ENCODE assay signal across 1 cellular context in the genomic region with DNA sequence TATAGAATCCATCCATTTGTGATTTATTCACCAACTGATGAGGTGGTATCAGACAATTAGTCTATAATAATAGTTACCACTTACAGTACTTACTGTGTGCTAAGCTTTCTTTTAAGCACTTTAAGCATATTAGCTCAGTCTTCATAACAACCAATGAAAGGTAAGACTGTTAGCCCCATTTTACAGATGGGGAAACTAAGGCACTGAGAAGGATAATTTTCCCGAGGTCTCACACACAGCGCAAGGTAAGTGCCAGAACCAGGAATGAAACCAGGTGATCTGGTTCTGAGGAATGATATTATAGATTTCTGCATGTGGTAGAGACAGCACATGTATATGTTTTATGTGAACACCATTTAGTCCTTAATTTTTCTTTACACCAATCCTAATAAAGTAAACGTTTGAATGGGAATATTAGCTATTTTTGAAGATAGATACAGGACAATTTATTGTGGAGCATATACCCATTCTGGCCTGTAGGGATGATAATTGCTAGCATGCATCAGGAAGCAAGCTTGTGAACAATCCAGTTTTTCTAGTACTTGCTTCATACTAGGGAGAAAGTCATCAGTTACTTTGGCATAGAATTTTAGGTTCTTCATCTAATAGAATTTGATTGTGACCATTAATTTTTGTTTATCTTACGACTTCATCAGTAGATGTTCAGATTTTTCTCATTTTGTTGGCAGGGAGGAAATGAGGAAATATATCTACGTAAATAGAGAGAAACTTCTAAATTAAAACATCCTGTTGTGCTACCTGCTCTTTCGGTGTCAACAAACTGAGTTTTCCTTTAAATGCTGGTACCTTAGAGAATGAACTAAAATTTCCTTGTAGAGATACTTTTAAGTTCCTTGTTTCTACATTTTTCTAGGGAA.
TF ChIP-seq lines count a peak whose summit lies in the region.

No MANE protein-coding gene starts in this region.

TF ChIP-seq in SK-N-SH treated with all-trans-retinoic acid at 6 μM for 48 hours, 23 proteins besides CTCF, POLR2A, EP300 and RAD21 (continued from another document):
- TF ChIP-seq, protein P1, sequence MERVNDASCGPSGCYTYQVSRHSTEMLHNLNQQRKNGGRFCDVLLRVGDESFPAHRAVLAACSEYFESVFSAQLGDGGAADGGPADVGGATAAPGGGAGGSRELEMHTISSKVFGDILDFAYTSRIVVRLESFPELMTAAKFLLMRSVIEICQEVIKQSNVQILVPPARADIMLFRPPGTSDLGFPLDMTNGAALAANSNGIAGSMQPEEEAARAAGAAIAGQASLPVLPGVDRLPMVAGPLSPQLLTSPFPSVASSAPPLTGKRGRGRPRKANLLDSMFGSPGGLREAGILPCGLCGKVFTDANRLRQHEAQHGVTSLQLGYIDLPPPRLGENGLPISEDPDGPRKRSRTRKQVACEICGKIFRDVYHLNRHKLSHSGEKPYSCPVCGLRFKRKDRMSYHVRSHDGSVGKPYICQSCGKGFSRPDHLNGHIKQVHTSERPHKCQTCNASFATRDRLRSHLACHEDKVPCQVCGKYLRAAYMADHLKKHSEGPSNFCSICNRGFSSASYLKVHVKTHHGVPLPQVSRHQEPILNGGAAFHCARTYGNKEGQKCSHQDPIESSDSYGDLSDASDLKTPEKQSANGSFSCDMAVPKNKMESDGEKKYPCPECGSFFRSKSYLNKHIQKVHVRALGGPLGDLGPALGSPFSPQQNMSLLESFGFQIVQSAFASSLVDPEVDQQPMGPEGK (CRISPR knock-in tag; IDR thresholded peaks at IDR 0.05; ENCODE audit: borderline replicate concordance) = no peak
- no peak for TF ChIP-seq TOX (CRISPR knock-in tag; IDR thresholded peaks at IDR 0.05; ENCODE audit: borderline replicate concordance)
- no peak for TF ChIP-seq TCF4 (CRISPR knock-in tag; IDR thresholded peaks at IDR 0.05; ENCODE audit: borderline replicate concordance)
- TF ChIP-seq PPARA (CRISPR knock-in tag; IDR thresholded peaks at IDR 0.05; ENCODE audit: borderline replicate concordance) = no peak
- no peak for TF ChIP-seq ZFP3 (CRISPR knock-in tag; IDR thresholded peaks at IDR 0.05)
- TF ChIP-seq, protein P2, sequence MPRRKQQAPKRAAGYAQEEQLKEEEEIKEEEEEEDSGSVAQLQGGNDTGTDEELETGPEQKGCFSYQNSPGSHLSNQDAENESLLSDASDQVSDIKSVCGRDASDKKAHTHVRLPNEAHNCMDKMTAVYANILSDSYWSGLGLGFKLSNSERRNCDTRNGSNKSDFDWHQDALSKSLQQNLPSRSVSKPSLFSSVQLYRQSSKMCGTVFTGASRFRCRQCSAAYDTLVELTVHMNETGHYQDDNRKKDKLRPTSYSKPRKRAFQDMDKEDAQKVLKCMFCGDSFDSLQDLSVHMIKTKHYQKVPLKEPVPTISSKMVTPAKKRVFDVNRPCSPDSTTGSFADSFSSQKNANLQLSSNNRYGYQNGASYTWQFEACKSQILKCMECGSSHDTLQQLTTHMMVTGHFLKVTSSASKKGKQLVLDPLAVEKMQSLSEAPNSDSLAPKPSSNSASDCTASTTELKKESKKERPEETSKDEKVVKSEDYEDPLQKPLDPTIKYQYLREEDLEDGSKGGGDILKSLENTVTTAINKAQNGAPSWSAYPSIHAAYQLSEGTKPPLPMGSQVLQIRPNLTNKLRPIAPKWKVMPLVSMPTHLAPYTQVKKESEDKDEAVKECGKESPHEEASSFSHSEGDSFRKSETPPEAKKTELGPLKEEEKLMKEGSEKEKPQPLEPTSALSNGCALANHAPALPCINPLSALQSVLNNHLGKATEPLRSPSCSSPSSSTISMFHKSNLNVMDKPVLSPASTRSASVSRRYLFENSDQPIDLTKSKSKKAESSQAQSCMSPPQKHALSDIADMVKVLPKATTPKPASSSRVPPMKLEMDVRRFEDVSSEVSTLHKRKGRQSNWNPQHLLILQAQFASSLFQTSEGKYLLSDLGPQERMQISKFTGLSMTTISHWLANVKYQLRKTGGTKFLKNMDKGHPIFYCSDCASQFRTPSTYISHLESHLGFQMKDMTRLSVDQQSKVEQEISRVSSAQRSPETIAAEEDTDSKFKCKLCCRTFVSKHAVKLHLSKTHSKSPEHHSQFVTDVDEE (CRISPR knock-in tag; IDR thresholded peaks at IDR 0.05) = no peak
- TF ChIP-seq CSDC2 (CRISPR knock-in tag; IDR thresholded peaks at IDR 0.05) = no peak
- no peak for TF ChIP-seq ZFP30 (CRISPR knock-in tag; IDR thresholded peaks at IDR 0.05)
TF ChIP-seq in SK-N-SH treated with all-trans-retinoic acid at 6 μM for 48 hours: peak in this region for 0.
